In genomic region chr5:175513726-175514125, GRCh38 we compare ENCODE assay signal across 1 cellular context.
TF ChIP-seq lines count a peak whose summit lies in the region.

No MANE protein-coding gene starts in this region.

TF ChIP-seq in HEK293, 187 proteins besides CTCF, POLR2A, EP300 and RAD21 (continued from another document):
- TF ChIP-seq ZNF513 (tag by site-specific recombination; IDR thresholded peaks at IDR 0.05), result no peak
TF ChIP-seq in HEK293: peak in this region for 1.
